15 cellular contexts compared by ENCODE assay signal in genomic region chr10:89238956-89239713, GRCh38. TPM values are rescaled to one million over a fixed set of nuclear protein-coding genes. Genes with fewer than 3 reads are reported as not detected.
"Had no signal": no experiment of that assay in that cellular context is flagged by ENCODE, and none has a peak within 500 bp of the region (broad histone marks: within the 10 kb centered on the region; RNA-seq: fewer than 3 reads in every experiment).

No MANE protein-coding gene starts in this region.

- H3K4me3 Mint-ChIP-seq: activated CD4-positive, alpha-beta memory T cell treated with anti-CD3 and anti-CD28 coated beads, Interleukin-2, amount 10 ng/mL, durations not matched to agents 7 days and 5 days; natural killer cell treated with Interleukin-12 subunit alpha and Interleukin-12 subunit beta and Interleukin-15 and Interleukin-18, amount 100 ng/mL, for 72 hours had no signal

- H3K4me2 ChIP-seq: hepatocyte had no signal

- H3K27me3 ChIP-seq: ascending aorta, gastroesophageal sphincter, hepatocyte, sigmoid colon, uterus had no signal

- H3K27ac Mint-ChIP-seq: activated CD4-positive, alpha-beta memory T cell treated with anti-CD3 and anti-CD28 coated beads, Interleukin-2, amount 10 ng/mL, durations not matched to agents 7 days and 5 days; natural killer cell treated with Interleukin-12 subunit alpha and Interleukin-12 subunit beta and Interleukin-15 and Interleukin-18, amount 100 ng/mL, for 72 hours had no signal

- H3K27ac ChIP-seq: ascending aorta, gastroesophageal sphincter, hepatocyte, prostate gland, sigmoid colon, thoracic aorta, uterus had no signal

- ATAC-seq: gastroesophageal sphincter; natural killer cell treated with Interleukin-12 subunit alpha and Interleukin-12 subunit beta and Interleukin-15 and Interleukin-18, amount 100 ng/mL, for 72 hours had no signal

- H3K9me3 Mint-ChIP-seq: activated CD4-positive, alpha-beta memory T cell treated with anti-CD3 and anti-CD28 coated beads, Interleukin-2, amount 10 ng/mL, durations not matched to agents 7 days and 5 days; natural killer cell treated with Interleukin-12 subunit alpha and Interleukin-12 subunit beta and Interleukin-15 and Interleukin-18, amount 100 ng/mL, for 72 hours had no signal

- H3K36me3 Mint-ChIP-seq: natural killer cell treated with Interleukin-12 subunit alpha and Interleukin-12 subunit beta and Interleukin-15 and Interleukin-18, amount 100 ng/mL, for 72 hours had no signal

- H3K79me2 ChIP-seq: hepatocyte had no signal

- H3K4me3 ChIP-seq: ascending aorta, gastroesophageal sphincter, hepatocyte, prostate gland, sigmoid colon, thoracic aorta, uterus had no signal

- H3K9me3 ChIP-seq: ascending aorta, gastroesophageal sphincter, prostate gland, sigmoid colon, thoracic aorta, uterus had no signal

- H3K4me1 ChIP-seq: ascending aorta, prostate gland, sigmoid colon, uterus had no signal

- DNase-seq: activated CD4-positive, alpha-beta memory T cell treated with anti-CD3 and anti-CD28 coated beads, Interleukin-2, amount 10 ng/mL, durations not matched to agents 7 days and 5 days; activated naive CD4-positive, alpha-beta T cell; effector CD4-positive, alpha-beta T cell; occipital lobe; sigmoid colon; stimulated activated CD4-positive, alpha-beta T cell treated with anti-CD3 and anti-CD28 coated beads, Interleukin-2, amount 100 ng/mL, for 24 hours; stimulated activated naive CD4-positive, alpha-beta T cell treated with Interleukin-2 at 50 U/mL for 16 hours; T-helper 9 cell; uterus had no signal

- H3K36me3 ChIP-seq: prostate gland, thoracic aorta, uterus had no signal

- H3K27me3 Mint-ChIP-seq: activated CD4-positive, alpha-beta memory T cell treated with anti-CD3 and anti-CD28 coated beads, Interleukin-2, amount 10 ng/mL, durations not matched to agents 7 days and 5 days; natural killer cell treated with Interleukin-12 subunit alpha and Interleukin-12 subunit beta and Interleukin-15 and Interleukin-18, amount 100 ng/mL, for 72 hours had no signal

RNA-seq across cellular contexts. Expression of gene CH25H, which starts 32.0 kb away (rescaled TPM):
- total RNA-seq: activated CD4-positive, alpha-beta memory T cell treated with anti-CD3 and anti-CD28 coated beads, Interleukin-2, amount 10 ng/mL, durations not matched to agents 7 days and 5 days; natural killer cell treated with Interleukin-12 subunit alpha and Interleukin-12 subunit beta and Interleukin-15 and Interleukin-18, amount 100 ng/mL, for 72 hours had no signal
